21 cellular contexts compared by ENCODE assay signal in genomic region chr4:47468686-47469365, GRCh38. TPM values are rescaled to one million over a fixed set of nuclear protein-coding genes. Genes with fewer than 3 reads are reported as not detected.
DNase-seq lines count a peak whose midpoint lies in the region; ATAC-seq and TF ChIP-seq lines count a peak whose summit lies in the region.
"Had no signal": no experiment of that assay in that cellular context is flagged by ENCODE, and none has a peak within 500 bp of the region (broad histone marks: within the 10 kb centered on the region; RNA-seq: fewer than 3 reads in every experiment).

No MANE protein-coding gene starts in this region.

- H3K79me1 ChIP-seq in trophoblast cell (ENCODE audit: low read length), result peaks cover 17% of the 10 kb centered on the region

- H4K12ac ChIP-seq in trophoblast cell (ENCODE audit: low read depth, low read length), result no peak overlapping the region

- H3K4me3 ChIP-seq in fibroblast of lung (replicated peaks in 1 of 4; ENCODE audit: control extremely low read depth in 1 of 4, insufficient read depth in 1 of 4, low read depth in 3 of 4, low read length in 4 of 4) (no peak overlapping the region), trophoblast cell (ENCODE audit: low read depth, low read length) (no peak overlapping the region)
- H3K4me3 ChIP-seq in CD8-positive, alpha-beta T cell (ENCODE audit: low read depth, low read length), result no peak overlapping the region
- H3K4me3 ChIP-seq: adrenal gland, gastroesophageal sphincter, lower lobe of right lung, prostate gland had no signal

- CTCF ChIA-PET in CD8-positive, alpha-beta T cell (lab: Charles Lee), result interaction anchor here (0.7 kb wide), 1 partner anchor 96 kb away, joined by 3 read pairs; no protein-coding TSS in a partner anchor

- H3K4ac ChIP-seq in trophoblast cell (ENCODE audit: low read depth, low read length), result no peak overlapping the region

- no CpG with 5 or more reads among the region's 6 CpGs for WGBS in trophoblast cell (ENCODE audit: extremely low coverage, insufficient coverage, insufficient read length)

- H3K36me3 ChIP-seq in fibroblast of lung (ENCODE audit: control insufficient read depth, insufficient read depth, low read length) (no peaks in the 10 kb centered on the region), trophoblast cell (ENCODE audit: control insufficient read depth in 1 of 2, insufficient read depth in 2 of 2, low read length in 2 of 2) (no peaks in the 10 kb centered on the region)
- no peaks in the 10 kb centered on the region for H3K36me3 ChIP-seq in CD8-positive, alpha-beta T cell (ENCODE audit: insufficient read depth, low read length)
- H3K36me3 ChIP-seq: adrenal gland, gastroesophageal sphincter, lower lobe of right lung, prostate gland, WERI-Rb-1 had no signal

- H3K27me3 ChIP-seq in fibroblast of lung (ENCODE audit: control insufficient read depth, insufficient read depth, low read length), result no peaks in the 10 kb centered on the region
- no peaks in the 10 kb centered on the region for H3K27me3 ChIP-seq in trophoblast cell (ENCODE audit: insufficient read depth, low read length)
- no peaks in the 10 kb centered on the region for H3K27me3 ChIP-seq in CD8-positive, alpha-beta T cell (ENCODE audit: insufficient read depth, low read length)
- H3K27me3 ChIP-seq: adrenal gland, gastroesophageal sphincter had no signal

- no peak overlapping the region for H3K14ac ChIP-seq in trophoblast cell (ENCODE audit: low read length)

- H3K27me3 Mint-ChIP-seq in CD8-positive, alpha-beta T cell (ENCODE audit: low read depth), result peaks cover 6% of the 10 kb centered on the region

- H3K36me3 Mint-ChIP-seq in CD8-positive, alpha-beta T cell, result no peaks in the 10 kb centered on the region

- peak overlapping the region; percentile 16 for H2BK5ac ChIP-seq in trophoblast cell (ENCODE audit: low read depth, low read length, poor library complexity)

- H2AFZ ChIP-seq in fibroblast of lung (ENCODE audit: low read length) (peak overlapping the region; percentile 36), trophoblast cell (ENCODE audit: insufficient read depth, low read length, poor library complexity) (no peak overlapping the region)

- H3K9ac ChIP-seq in fibroblast of lung (ENCODE audit: insufficient read depth, low read length) (no peak overlapping the region), trophoblast cell (ENCODE audit: low read length) (no peak overlapping the region)

- POLR2A ChIA-PET in CD8-positive, alpha-beta T cell (lab: Charles Lee), result no interaction called here

- H3K79me2 ChIP-seq in fibroblast of lung (ENCODE audit: control insufficient read depth, insufficient read depth, low read length) (no peaks in the 10 kb centered on the region), trophoblast cell (ENCODE audit: control insufficient read depth, insufficient read depth, low read length, poor library complexity) (no peaks in the 10 kb centered on the region)

- intact Hi-C loops in CD8-positive, alpha-beta T cell (cut with DNase I, micrococcal nuclease), result loop anchor here in 1 of 2 experiments (10.0 kb wide), 2 partner anchors 546 to 1436 kb away; partner anchors contain the start of genes CNGA1, NIPAL1 and OCIAD2

- no peak overlapping the region for H4K91ac ChIP-seq in trophoblast cell (ENCODE audit: low read depth, low read length)

- TF ChIP-seq CTCF in fibroblast of lung (conservative IDR thresholded peaks at IDR 0.05 in 1 of 2, IDR thresholded peaks at IDR 0.05 in 1 of 2; ENCODE audit: low read depth in 1 of 2, low read length in 2 of 2), result no peak
- TF ChIP-seq CTCF in CD8-positive, alpha-beta T cell (IDR thresholded peaks at IDR 0.05), result no peak

- H3K18ac ChIP-seq in trophoblast cell (ENCODE audit: low read length), result no peak overlapping the region

- no peak overlapping the region for H2BK12ac ChIP-seq in trophoblast cell (ENCODE audit: low read length)

- no peak overlapping the region for H3K27ac ChIP-seq in fibroblast of lung (ENCODE audit: insufficient read depth, low read length)
- peak overlapping the region; percentile 62 for H3K27ac ChIP-seq in trophoblast cell (ENCODE audit: low read depth, low read length)
- H3K27ac ChIP-seq in CD8-positive, alpha-beta T cell (ENCODE audit: low read depth, low read length), result no peak overlapping the region
- H3K27ac ChIP-seq: adrenal gland, gastroesophageal sphincter, lower lobe of right lung, prostate gland, WERI-Rb-1 had no signal

- H4K8ac ChIP-seq in trophoblast cell (ENCODE audit: low read depth, low read length), result no peak overlapping the region

- H4K20me1 ChIP-seq in fibroblast of lung (ENCODE audit: control insufficient read depth, extremely low read depth, insufficient read depth, low read length), result no peaks in the 10 kb centered on the region

- H3K9me3 ChIP-seq in fibroblast of lung (ENCODE audit: control insufficient read depth, insufficient read depth, low read depth, low read length) (no peaks in the 10 kb centered on the region), trophoblast cell (ENCODE audit: insufficient read depth, low read depth, low read length) (no peaks in the 10 kb centered on the region)
- H3K9me3 ChIP-seq in CD8-positive, alpha-beta T cell (ENCODE audit: low read length), result no peaks in the 10 kb centered on the region
- H3K9me3 ChIP-seq: adrenal gland, gastroesophageal sphincter, lower lobe of right lung, prostate gland had no signal

- H2BK120ac ChIP-seq in trophoblast cell (ENCODE audit: insufficient read depth, low read length, poor library complexity), result no peak overlapping the region

- H3K4me1 ChIP-seq in fibroblast of lung (ENCODE audit: control insufficient read depth, extremely low read depth, insufficient read depth, low read length), result peaks cover 2% of the 10 kb centered on the region
- H3K4me1 ChIP-seq in trophoblast cell (ENCODE audit: control insufficient read depth in 1 of 2, insufficient read depth in 2 of 2, low read length in 2 of 2), result peaks cover 5 to 8% of the 10 kb centered on the region in 2 experiments
- peaks cover 4% of the 10 kb centered on the region for H3K4me1 ChIP-seq in CD8-positive, alpha-beta T cell (ENCODE audit: insufficient read depth, low read length)
- H3K4me1 ChIP-seq: adrenal gland, gastroesophageal sphincter, prostate gland had no signal

- no peak overlapping the region for H3K4me3 Mint-ChIP-seq in CD8-positive, alpha-beta T cell
- H3K4me3 Mint-ChIP-seq: CD4-positive, alpha-beta memory T cell had no signal

- H3K23ac ChIP-seq in trophoblast cell (ENCODE audit: low read length), result no peak overlapping the region

- DNase-seq in EH (ENCODE audit: low read depth), result peak; percentile 72
- DNase-seq in SK-N-DZ (ENCODE audit: low spot score), result peak; percentile 16
- peak; percentile 30 to 85 for DNase-seq in fibroblast of lung (ENCODE audit: low read depth in 2 of 2)
- DNase-seq in trophoblast cell, result peak; percentile 70 to 97
- no peak for DNase-seq in CD8-positive, alpha-beta T cell
- DNase-seq: activated CD4-positive, alpha-beta T cell treated with anti-CD3 and anti-CD28 coated beads, Interleukin-2, amount 50 U/mL, for 48 hours; activated effector memory CD4-positive, alpha-beta T cell treated with anti-CD3 and anti-CD28 coated beads, Interleukin-2, amount 50 U/mL, for 16 hours; adrenal gland; CD4-positive, alpha-beta memory T cell; central memory CD4-positive, alpha-beta T cell; islet precursor cell; lower lobe of right lung; NCI-H1092; NCI-H2081 treated with DMSO at 0.1 percent for 48 hours; NCI-H510A; substantia nigra; WERI-Rb-1 had no signal

- H3K4me2 ChIP-seq in fibroblast of lung (ENCODE audit: extremely low read depth, insufficient read depth, low read length) (no peak overlapping the region), trophoblast cell (ENCODE audit: low read length) (no peak overlapping the region)

- H2AK5ac ChIP-seq in trophoblast cell (ENCODE audit: low read length), result no peak overlapping the region

- H3K4me1 Mint-ChIP-seq in CD8-positive, alpha-beta T cell (ENCODE audit: low read depth), result peaks cover 1% of the 10 kb centered on the region

- no peaks in the 10 kb centered on the region for H3K9me3 Mint-ChIP-seq in CD8-positive, alpha-beta T cell
- H3K9me3 Mint-ChIP-seq: CD4-positive, alpha-beta memory T cell had no signal

- no peak overlapping the region for H3K27ac Mint-ChIP-seq in CD8-positive, alpha-beta T cell
- H3K27ac Mint-ChIP-seq: CD4-positive, alpha-beta memory T cell had no signal

- ATAC-seq in HG02763 (IDR thresholded peaks at IDR 0.05; ENCODE audit: unreplicated experiment), result no peak
- ATAC-seq in activated CD4-positive, CD25-positive, alpha-beta regulatory T cell treated with anti-CD3 and anti-CD28 coated beads, Interleukin-2, amount 50 U/mL, for 24 hours, result no peak
- ATAC-seq in CD8-positive, alpha-beta T cell, result no peak
- ATAC-seq: gastroesophageal sphincter, lower lobe of right lung had no signal

RNA-seq across cellular contexts. Expression of gene COMMD8, which starts 5.3 kb away (rescaled TPM):
- polyA plus RNA-seq in SK-N-DZ (2014; cell fraction: cytosol; rRNA removed), result 20.5 and 21.0 TPM in 2 replicates
- polyA plus RNA-seq in SK-N-DZ (2014; cell fraction: nucleus; rRNA removed), result 11.0 and 27.2 TPM in 2 replicates
- 23.6 and 29.6 TPM in 2 replicates for total RNA-seq in fibroblast of lung
- polyA plus RNA-seq in fibroblast of lung, result 30.2 and 31.5 TPM in 2 replicates
- polyA plus RNA-seq in fibroblast of lung (2012), result 25.8 and 27.9 TPM in 2 replicates
- 0.59 TPM in 1 of 2 replicates, not detected in the other for polyA minus RNA-seq in fibroblast of lung (ENCODE audit: low replicate concordance)
- polyA plus RNA-seq in trophoblast cell (2013), result 30.8 and 32.7 TPM in 2 replicates
- total RNA-seq in CD8-positive, alpha-beta T cell, result 1 to 10 TPM; 4.6 to 6.3 TPM

RNA-seq across cellular contexts. Expression of gene ATP10D, which starts 16.2 kb away (rescaled TPM):
- 6.7 and 7.7 TPM in 2 replicates for polyA plus RNA-seq in SK-N-DZ (2014; cell fraction: cytosol; rRNA removed)
- polyA plus RNA-seq in SK-N-DZ (2014; cell fraction: nucleus; rRNA removed), result 6.1 and 11.0 TPM in 2 replicates
- 31.3 and 40.8 TPM in 2 replicates for total RNA-seq in fibroblast of lung
- 24.6 and 29.0 TPM in 2 replicates for polyA plus RNA-seq in fibroblast of lung
- polyA plus RNA-seq in fibroblast of lung (2012), result 14.4 and 17.7 TPM in 2 replicates
- polyA minus RNA-seq in fibroblast of lung (ENCODE audit: low replicate concordance), result 102 and 118 TPM in 2 replicates
- 196 and 211 TPM in 2 replicates for polyA plus RNA-seq in trophoblast cell (2013)
- total RNA-seq in CD8-positive, alpha-beta T cell, result 1 to 10 TPM; 2.3 to 2.4 TPM

Comparison
In these comparisons a context has a peak if more than half of its experiments do, and no peak if none do; other contexts are left out.
1. DNase-seq: peak in EH (single experiment), SK-N-DZ (single experiment), fibroblast of lung (2 of 2) and trophoblast cell (2 of 2); none in CD8-positive, alpha-beta T cell (0 of 7).